In the genomic region with DNA sequence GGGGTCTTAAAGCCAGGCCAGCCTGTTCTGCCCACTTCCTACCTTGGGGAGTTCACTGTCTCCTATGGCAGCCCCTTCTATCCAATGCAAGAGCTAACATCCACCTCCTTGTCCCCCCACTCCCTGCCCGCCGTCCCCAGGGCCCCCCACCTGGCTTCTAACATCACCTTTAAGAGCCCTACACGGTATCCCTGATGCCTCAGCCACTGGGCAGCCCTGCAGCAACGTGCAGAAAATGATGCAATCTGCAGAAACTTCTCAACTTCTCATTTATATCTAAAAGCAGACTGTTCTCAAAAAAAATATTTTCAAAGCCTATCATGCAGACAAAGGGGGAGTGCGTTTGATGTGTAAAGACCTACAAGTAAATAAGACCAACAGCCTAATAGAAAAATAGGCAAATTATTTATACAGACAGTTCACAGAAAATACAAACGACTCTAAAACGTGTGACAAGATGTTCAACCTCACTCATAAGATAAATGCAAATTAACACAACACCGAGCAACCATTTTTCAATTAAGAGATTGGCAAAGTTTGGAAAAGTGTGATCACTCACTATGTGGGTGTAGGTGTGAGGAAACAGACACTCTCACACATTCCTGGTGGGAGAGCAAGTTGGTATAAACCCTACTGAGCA, we compare ENCODE assay signal across 21 cellular contexts. TPM values are rescaled to one million over a fixed set of nuclear protein-coding genes. Genes with fewer than 3 reads are reported as not detected.
DNase-seq lines count a peak whose midpoint lies in the region; ATAC-seq and TF ChIP-seq lines count a peak whose summit lies in the region.
"Had no signal": no experiment of that assay in that cellular context is flagged by ENCODE, and none has a peak within 500 bp of the region (broad histone marks: within the 10 kb centered on the region; RNA-seq: fewer than 3 reads in every experiment).

No MANE protein-coding gene starts in this region.

- POLR2A ChIA-PET in HEK293 (lab: Yijun Ruan, JAX), result no interaction called here

- H3K36me3 ChIP-seq in HEK293 (ENCODE audit: control insufficient read depth in 2 of 2, insufficient read depth in 1 of 2, low read length in 2 of 2), result no peaks in the 10 kb centered on the region
- H3K36me3 ChIP-seq in ascending aorta, result no peaks in the 10 kb centered on the region
- H3K36me3 ChIP-seq: cardiac muscle cell, neural progenitor cell, SJCRH30, upper lobe of left lung had no signal

- intact Hi-C loops in ascending aorta (cut with DNase I), result loop anchor here (10.0 kb wide), 1 partner anchor 182 kb away; no protein-coding TSS in a partner anchor

- CTCF ChIA-PET in HEK293 (lab: Yijun Ruan, JAX), result interaction anchor here (0.6 to 8.9 kb wide), 4 partner anchors 15 to 183 kb away, joined by 3 to 128 read pairs (median 3); a partner anchor contains a TSS

- peak; percentile 54 for DNase-seq in CD1c-positive myeloid dendritic cell (ENCODE audit: extremely low spot score)
- peak; percentile 95 for DNase-seq in OCI-M1 (lab: John Stamatoyannopoulos, UW)
- DNase-seq in fibroblast of peridontal ligament (ENCODE audit: extremely low read depth), result peak; percentile 49
- no peak for DNase-seq in omental fat pad (ENCODE audit: low spot score)
- no peak for DNase-seq in HuH-7 (ENCODE audit: low spot score)
- DNase-seq in HT-29 (ENCODE audit: low spot score), result no peak
- no peak for DNase-seq in ascending aorta (ENCODE audit: low spot score in 2 of 2)
- DNase-seq: activated naive CD4-positive, alpha-beta T cell treated with anti-CD3 and anti-CD28 coated beads, Interleukin-2, amount 10 ng/mL, durations not matched to agents 7 days and 5 days; CD8-positive, alpha-beta T cell; glutamatergic neuron; GOT3; mesendoderm; NCI-H1436 treated with DMSO at 0.1 percent for 48 hours; NCI-H524; SJCRH30; stimulated activated CD4-positive, alpha-beta T cell treated with anti-CD3 and anti-CD28 coated beads, Interleukin-4, amount 100 ng/mL, for 4 hours; upper lobe of left lung had no signal

- no peak overlapping the region for H3K4me3 ChIP-seq in HEK293 (ENCODE audit: low read depth, low read length)
- H3K4me3 ChIP-seq in ascending aorta, result no peak overlapping the region
- H3K4me3 ChIP-seq: cardiac muscle cell, neural progenitor cell, SJCRH30, upper lobe of left lung had no signal

- no peaks in the 10 kb centered on the region for H3K9me3 ChIP-seq in HEK293 (ENCODE audit: control insufficient read depth, insufficient read depth, low read depth, low read length)
- H3K9me3 ChIP-seq in ascending aorta, result peaks cover 0 to 5% of the 10 kb centered on the region in 2 donors
- H3K9me3 ChIP-seq: SJCRH30, upper lobe of left lung had no signal

- no peak for TF ChIP-seq CTCF in HEK293 (tag by site-specific recombination; IDR thresholded peaks at IDR 0.05)
- no peak for TF ChIP-seq CTCF in omental fat pad (IDR thresholded peaks at IDR 0.05)
- no peak for TF ChIP-seq CTCF in ascending aorta (IDR thresholded peaks at IDR 0.05)

- no peaks in the 10 kb centered on the region for H3K27me3 ChIP-seq in ascending aorta
- H3K27me3 ChIP-seq: SJCRH30, upper lobe of left lung had no signal

- no peaks in the 10 kb centered on the region for H3K4me1 ChIP-seq in HEK293 (ENCODE audit: control insufficient read depth, insufficient read depth, low read length)
- H3K4me1 ChIP-seq in ascending aorta, result peaks cover 0 to under 1% of the 10 kb centered on the region in 2 donors
- H3K4me1 ChIP-seq: SJCRH30 had no signal

- ATAC-seq in omental fat pad (ENCODE audit: low FRiP score), result no peak
- ATAC-seq: CD8-positive, alpha-beta T cell; sciatic nerve had no signal

- H3K27ac ChIP-seq in HEK293 (ENCODE audit: extremely low read depth, low read depth, low read length) (no peak overlapping the region), ascending aorta (no peak overlapping the region)
- H3K27ac ChIP-seq: cardiac muscle cell, neural progenitor cell, SJCRH30 had no signal

TF ChIP-seq in HEK293, 187 proteins besides CTCF, POLR2A, EP300 and RAD21:
- TF ChIP-seq ZNF350 (tag by site-specific recombination; IDR thresholded peaks at IDR 0.05) (no peak), ZBTB17 (tag by site-specific recombination; IDR thresholded peaks at IDR 0.05) (peak; percentile 26; the same call in 1 of the 2 replicates)

RNA-seq across cellular contexts. Expression of a gene that starts 15.2 kb away (rescaled TPM):
- total RNA-seq in omental fat pad (10 to 100 TPM; 22.4 to 68.6 (median 39.2) TPM), ascending aorta (16.8 TPM)
- total RNA-seq in HT-29 (2014; rRNA removed; shearing (Covaris generic)), result not detected in 2 replicates
- total RNA-seq: cardiac muscle cell, SJCRH30 had no signal

RNA-seq across cellular contexts. Expression of a gene that starts 26.6 kb away (rescaled TPM):
- 10 to 100 TPM in 1 of 4 donors, 1 to 10 TPM in 3; 2.4 to 41.6 (median 6.7) TPM for total RNA-seq in omental fat pad
- 0.13 TPM in 1 of 2 replicates, not detected in the other for total RNA-seq in HT-29 (2014; rRNA removed; shearing (Covaris generic))
- total RNA-seq in ascending aorta, result 38.6 TPM
- total RNA-seq: CD8-positive, alpha-beta T cell had no signal

Comparison
In these comparisons a context has a peak if more than half of its experiments do, and no peak if none do; other contexts are left out.
1. DNase-seq: peak in CD1c-positive myeloid dendritic cell (single experiment), OCI-M1 (single experiment) and fibroblast of peridontal ligament (single experiment); none in omental fat pad (single experiment), HuH-7 (single experiment), HT-29 (single experiment) and ascending aorta (0 of 2).
2. RNA of a gene that starts 15.2 kb away (total RNA-seq): 22.4 to 68.6 TPM in omental fat pad and 16.8 TPM in ascending aorta (single experiment); not detected in HT-29; every median in the first group is over 10 times any median in the second.